In the genomic region with DNA sequence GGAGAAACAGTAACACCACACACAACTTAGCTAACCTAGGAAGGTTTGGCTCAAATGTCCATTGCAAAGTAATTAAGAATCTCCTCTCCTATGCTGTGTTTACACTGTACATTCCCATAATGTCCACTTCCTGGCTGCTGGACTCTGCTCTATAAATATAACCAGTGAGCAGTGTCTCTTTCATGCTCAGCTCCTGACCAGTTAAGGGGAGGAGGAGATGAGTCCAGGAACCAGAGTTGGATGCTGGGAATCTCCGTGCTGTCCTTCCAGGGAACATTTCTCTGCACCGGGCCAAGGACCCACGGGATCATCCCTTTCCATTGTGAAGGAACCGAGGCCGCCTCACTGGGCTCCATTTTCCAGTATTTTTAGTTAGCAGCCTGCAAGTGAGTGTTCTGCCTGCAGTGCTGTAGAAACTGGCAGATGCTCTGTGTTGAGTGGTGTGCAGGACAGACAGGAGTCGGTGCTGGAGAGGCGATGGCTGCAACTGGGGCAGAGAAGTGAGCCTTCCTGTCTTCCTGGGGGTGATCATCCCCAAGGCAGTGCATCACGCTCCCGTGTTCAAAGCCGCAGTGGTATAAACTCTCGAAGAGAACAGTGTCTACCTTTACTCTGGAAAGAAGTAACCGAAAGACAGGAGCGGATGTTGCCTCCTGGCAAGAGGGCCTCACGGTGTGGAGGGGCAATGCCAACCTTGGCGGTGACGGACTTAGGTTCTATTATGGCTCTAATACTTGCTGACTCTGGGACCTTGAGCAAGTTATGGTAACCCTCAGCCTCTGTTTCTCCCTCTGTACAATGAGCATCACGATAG, we compare ENCODE assay signal across 1 cellular context.
A peak's percentile ranks its signal among the peaks of the same experiment; 100 is the strongest.
TF ChIP-seq lines count a peak whose summit lies in the region.

No MANE protein-coding gene starts in this region.

TF ChIP-seq in HepG2, 621 proteins besides CTCF, POLR2A, EP300 and RAD21 (continued from another document and continues in another):
- TF ChIP-seq, protein P1, sequence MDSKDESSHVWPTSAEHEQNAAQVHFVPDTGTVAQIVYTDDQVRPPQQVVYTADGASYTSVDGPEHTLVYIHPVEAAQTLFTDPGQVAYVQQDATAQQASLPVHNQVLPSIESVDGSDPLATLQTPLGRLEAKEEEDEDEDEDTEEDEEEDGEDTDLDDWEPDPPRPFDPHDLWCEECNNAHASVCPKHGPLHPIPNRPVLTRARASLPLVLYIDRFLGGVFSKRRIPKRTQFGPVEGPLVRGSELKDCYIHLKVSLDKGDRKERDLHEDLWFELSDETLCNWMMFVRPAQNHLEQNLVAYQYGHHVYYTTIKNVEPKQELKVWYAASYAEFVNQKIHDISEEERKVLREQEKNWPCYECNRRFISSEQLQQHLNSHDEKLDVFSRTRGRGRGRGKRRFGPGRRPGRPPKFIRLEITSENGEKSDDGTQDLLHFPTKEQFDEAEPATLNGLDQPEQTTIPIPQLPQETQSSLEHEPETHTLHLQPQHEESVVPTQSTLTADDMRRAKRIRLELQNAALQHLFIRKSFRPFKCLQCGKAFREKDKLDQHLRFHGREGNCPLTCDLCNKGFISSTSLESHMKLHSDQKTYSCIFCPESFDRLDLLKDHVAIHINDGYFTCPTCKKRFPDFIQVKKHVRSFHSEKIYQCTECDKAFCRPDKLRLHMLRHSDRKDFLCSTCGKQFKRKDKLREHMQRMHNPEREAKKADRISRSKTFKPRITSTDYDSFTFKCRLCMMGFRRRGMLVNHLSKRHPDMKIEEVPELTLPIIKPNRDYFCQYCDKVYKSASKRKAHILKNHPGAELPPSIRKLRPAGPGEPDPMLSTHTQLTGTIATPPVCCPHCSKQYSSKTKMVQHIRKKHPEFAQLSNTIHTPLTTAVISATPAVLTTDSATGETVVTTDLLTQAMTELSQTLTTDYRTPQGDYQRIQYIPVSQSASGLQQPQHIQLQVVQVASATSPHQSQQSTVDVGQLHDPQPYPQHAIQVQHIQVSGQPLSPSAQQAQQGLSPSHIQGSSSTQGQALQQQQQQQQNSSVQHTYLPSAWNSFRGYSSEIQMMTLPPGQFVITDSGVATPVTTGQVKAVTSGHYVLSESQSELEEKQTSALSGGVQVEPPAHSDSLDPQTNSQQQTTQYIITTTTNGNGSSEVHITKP (CRISPR knock-in tag; IDR thresholded peaks at IDR 0.05; ENCODE audit: low read depth), result no peak
- TF ChIP-seq, protein P2, sequence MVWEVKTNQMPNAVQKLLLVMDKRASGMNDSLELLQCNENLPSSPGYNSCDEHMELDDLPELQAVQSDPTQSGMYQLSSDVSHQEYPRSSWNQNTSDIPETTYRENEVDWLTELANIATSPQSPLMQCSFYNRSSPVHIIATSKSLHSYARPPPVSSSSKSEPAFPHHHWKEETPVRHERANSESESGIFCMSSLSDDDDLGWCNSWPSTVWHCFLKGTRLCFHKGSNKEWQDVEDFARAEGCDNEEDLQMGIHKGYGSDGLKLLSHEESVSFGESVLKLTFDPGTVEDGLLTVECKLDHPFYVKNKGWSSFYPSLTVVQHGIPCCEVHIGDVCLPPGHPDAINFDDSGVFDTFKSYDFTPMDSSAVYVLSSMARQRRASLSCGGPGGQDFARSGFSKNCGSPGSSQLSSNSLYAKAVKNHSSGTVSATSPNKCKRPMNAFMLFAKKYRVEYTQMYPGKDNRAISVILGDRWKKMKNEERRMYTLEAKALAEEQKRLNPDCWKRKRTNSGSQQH (CRISPR knock-in tag; IDR thresholded peaks at IDR 0.05; ENCODE audit: low read depth), result no peak
- TF ChIP-seq ZNF614 (CRISPR knock-in tag; IDR thresholded peaks at IDR 0.05; ENCODE audit: borderline replicate concordance) (peak; percentile 80; the same call in 1 of the 2 replicates), ZKSCAN1 (IDR thresholded peaks at IDR 0.05; ENCODE audit: low read length) (no peak), LCORL (IDR thresholded peaks at IDR 0.05) (no peak), LCORL (CRISPR knock-in tag; IDR thresholded peaks at IDR 0.05) (peak; percentile 58; the same call in 1 of the 2 replicates), HNF4G (IDR thresholded peaks at IDR 0.05; ENCODE audit: borderline replicate concordance, low read depth, low read length) (peak; percentile 85), HNF4G (CRISPR knock-in tag; IDR thresholded peaks at IDR 0.05; ENCODE audit: borderline replicate concordance, low read depth) (no peak), ZNF441 (CRISPR knock-in tag; IDR thresholded peaks at IDR 0.05; ENCODE audit: borderline replicate concordance) (0 out of 2 replicates have a peak, but pooled peaks have one; percentile 43), ONECUT2 (CRISPR knock-in tag; IDR thresholded peaks at IDR 0.05) (no peak), MAFG (CRISPR knock-in tag; IDR thresholded peaks at IDR 0.05) (no peak), MBNL3 (CRISPR knock-in tag; conservative IDR thresholded peaks at IDR 0.05) (no peak), GABPA (IDR thresholded peaks at IDR 0.05; ENCODE audit: low read depth, low read length) (no peak), GABPA (CRISPR knock-in tag; IDR thresholded peaks at IDR 0.05; ENCODE audit: low read depth) (peak; percentile 77), RBM39 (IDR thresholded peaks at IDR 0.05; ENCODE audit: low read depth, low read length, poor library complexity, severe bottlenecking) (no peak), ZNF674 (CRISPR knock-in tag; IDR thresholded peaks at IDR 0.05; ENCODE audit: low read depth) (no peak), ZNF260 (CRISPR knock-in tag; IDR thresholded peaks at IDR 0.05; ENCODE audit: borderline replicate concordance, low read depth) (no peak), ZFP36L1 (CRISPR knock-in tag; IDR thresholded peaks at IDR 0.05) (peak; percentile 66; the same call in 1 of the 2 replicates), FOXJ3 (CRISPR knock-in tag; IDR thresholded peaks at IDR 0.05; ENCODE audit: borderline replicate concordance) (peak; percentile 50; the same call in 1 of the 2 replicates), ASH2L (IDR thresholded peaks at IDR 0.05; ENCODE audit: insufficient read length, low read depth, low read length) (peak; percentile 64), ZNF343 (CRISPR knock-in tag; IDR thresholded peaks at IDR 0.05) (no peak), TAF15 (IDR thresholded peaks at IDR 0.05; ENCODE audit: low read depth, low read length, poor library complexity, severe bottlenecking) (no peak), ZNF264 (CRISPR knock-in tag; IDR thresholded peaks at IDR 0.05) (peak; percentile 78; the same call in 1 of the 2 replicates)
- TF ChIP-seq, protein P3, sequence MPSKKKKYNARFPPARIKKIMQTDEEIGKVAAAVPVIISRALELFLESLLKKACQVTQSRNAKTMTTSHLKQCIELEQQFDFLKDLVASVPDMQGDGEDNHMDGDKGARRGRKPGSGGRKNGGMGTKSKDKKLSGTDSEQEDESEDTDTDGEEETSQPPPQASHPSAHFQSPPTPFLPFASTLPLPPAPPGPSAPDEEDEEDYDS (CRISPR knock-in tag; IDR thresholded peaks at IDR 0.05), result peak; percentile 82
- TF ChIP-seq, protein P4, sequence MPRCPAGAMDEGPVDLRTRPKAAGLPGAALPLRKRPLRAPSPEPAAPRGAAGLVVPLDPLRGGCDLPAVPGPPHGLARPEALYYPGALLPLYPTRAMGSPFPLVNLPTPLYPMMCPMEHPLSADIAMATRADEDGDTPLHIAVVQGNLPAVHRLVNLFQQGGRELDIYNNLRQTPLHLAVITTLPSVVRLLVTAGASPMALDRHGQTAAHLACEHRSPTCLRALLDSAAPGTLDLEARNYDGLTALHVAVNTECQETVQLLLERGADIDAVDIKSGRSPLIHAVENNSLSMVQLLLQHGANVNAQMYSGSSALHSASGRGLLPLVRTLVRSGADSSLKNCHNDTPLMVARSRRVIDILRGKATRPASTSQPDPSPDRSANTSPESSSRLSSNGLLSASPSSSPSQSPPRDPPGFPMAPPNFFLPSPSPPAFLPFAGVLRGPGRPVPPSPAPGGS (CRISPR knock-in tag; IDR thresholded peaks at IDR 0.05), result 0 out of 2 replicates have a peak, but pooled peaks have one; percentile 69
- TF ChIP-seq, protein P5, sequence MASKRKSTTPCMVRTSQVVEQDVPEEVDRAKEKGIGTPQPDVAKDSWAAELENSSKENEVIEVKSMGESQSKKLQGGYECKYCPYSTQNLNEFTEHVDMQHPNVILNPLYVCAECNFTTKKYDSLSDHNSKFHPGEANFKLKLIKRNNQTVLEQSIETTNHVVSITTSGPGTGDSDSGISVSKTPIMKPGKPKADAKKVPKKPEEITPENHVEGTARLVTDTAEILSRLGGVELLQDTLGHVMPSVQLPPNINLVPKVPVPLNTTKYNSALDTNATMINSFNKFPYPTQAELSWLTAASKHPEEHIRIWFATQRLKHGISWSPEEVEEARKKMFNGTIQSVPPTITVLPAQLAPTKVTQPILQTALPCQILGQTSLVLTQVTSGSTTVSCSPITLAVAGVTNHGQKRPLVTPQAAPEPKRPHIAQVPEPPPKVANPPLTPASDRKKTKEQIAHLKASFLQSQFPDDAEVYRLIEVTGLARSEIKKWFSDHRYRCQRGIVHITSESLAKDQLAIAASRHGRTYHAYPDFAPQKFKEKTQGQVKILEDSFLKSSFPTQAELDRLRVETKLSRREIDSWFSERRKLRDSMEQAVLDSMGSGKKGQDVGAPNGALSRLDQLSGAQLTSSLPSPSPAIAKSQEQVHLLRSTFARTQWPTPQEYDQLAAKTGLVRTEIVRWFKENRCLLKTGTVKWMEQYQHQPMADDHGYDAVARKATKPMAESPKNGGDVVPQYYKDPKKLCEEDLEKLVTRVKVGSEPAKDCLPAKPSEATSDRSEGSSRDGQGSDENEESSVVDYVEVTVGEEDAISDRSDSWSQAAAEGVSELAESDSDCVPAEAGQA (IDR thresholded peaks at IDR 0.05; ENCODE audit: low read depth), result 0 out of 2 replicates have a peak, but pooled peaks have one; percentile 27
- TF ChIP-seq, protein P5 (CRISPR knock-in tag; IDR thresholded peaks at IDR 0.05; ENCODE audit: borderline replicate concordance), result no peak
- TF ChIP-seq, protein P6, sequence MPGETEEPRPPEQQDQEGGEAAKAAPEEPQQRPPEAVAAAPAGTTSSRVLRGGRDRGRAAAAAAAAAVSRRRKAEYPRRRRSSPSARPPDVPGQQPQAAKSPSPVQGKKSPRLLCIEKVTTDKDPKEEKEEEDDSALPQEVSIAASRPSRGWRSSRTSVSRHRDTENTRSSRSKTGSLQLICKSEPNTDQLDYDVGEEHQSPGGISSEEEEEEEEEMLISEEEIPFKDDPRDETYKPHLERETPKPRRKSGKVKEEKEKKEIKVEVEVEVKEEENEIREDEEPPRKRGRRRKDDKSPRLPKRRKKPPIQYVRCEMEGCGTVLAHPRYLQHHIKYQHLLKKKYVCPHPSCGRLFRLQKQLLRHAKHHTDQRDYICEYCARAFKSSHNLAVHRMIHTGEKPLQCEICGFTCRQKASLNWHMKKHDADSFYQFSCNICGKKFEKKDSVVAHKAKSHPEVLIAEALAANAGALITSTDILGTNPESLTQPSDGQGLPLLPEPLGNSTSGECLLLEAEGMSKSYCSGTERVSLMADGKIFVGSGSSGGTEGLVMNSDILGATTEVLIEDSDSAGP (CRISPR knock-in tag; IDR thresholded peaks at IDR 0.05; ENCODE audit: borderline replicate concordance), result no peak; the same call in 1 of the 2 replicates
- TF ChIP-seq, protein P7, sequence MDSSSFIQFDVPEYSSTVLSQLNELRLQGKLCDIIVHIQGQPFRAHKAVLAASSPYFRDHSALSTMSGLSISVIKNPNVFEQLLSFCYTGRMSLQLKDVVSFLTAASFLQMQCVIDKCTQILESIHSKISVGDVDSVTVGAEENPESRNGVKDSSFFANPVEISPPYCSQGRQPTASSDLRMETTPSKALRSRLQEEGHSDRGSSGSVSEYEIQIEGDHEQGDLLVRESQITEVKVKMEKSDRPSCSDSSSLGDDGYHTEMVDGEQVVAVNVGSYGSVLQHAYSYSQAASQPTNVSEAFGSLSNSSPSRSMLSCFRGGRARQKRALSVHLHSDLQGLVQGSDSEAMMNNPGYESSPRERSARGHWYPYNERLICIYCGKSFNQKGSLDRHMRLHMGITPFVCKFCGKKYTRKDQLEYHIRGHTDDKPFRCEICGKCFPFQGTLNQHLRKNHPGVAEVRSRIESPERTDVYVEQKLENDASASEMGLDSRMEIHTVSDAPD (CRISPR knock-in tag; IDR thresholded peaks at IDR 0.05), result peak; percentile 51; the same call in 1 of the 2 replicates
- TF ChIP-seq, protein P8, sequence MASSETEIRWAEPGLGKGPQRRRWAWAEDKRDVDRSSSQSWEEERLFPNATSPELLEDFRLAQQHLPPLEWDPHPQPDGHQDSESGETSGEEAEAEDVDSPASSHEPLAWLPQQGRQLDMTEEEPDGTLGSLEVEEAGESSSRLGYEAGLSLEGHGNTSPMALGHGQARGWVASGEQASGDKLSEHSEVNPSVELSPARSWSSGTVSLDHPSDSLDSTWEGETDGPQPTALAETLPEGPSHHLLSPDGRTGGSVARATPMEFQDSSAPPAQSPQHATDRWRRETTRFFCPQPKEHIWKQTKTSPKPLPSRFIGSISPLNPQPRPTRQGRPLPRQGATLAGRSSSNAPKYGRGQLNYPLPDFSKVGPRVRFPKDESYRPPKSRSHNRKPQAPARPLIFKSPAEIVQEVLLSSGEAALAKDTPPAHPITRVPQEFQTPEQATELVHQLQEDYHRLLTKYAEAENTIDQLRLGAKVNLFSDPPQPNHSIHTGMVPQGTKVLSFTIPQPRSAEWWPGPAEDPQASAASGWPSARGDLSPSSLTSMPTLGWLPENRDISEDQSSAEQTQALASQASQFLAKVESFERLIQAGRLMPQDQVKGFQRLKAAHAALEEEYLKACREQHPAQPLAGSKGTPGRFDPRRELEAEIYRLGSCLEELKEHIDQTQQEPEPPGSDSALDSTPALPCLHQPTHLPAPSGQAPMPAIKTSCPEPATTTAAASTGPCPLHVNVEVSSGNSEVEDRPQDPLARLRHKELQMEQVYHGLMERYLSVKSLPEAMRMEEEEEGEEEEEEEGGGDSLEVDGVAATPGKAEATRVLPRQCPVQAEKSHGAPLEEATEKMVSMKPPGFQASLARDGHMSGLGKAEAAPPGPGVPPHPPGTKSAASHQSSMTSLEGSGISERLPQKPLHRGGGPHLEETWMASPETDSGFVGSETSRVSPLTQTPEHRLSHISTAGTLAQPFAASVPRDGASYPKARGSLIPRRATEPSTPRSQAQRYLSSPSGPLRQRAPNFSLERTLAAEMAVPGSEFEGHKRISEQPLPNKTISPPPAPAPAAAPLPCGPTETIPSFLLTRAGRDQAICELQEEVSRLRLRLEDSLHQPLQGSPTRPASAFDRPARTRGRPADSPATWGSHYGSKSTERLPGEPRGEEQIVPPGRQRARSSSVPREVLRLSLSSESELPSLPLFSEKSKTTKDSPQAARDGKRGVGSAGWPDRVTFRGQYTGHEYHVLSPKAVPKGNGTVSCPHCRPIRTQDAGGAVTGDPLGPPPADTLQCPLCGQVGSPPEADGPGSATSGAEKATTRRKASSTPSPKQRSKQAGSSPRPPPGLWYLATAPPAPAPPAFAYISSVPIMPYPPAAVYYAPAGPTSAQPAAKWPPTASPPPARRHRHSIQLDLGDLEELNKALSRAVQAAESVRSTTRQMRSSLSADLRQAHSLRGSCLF (CRISPR knock-in tag; IDR thresholded peaks at IDR 0.05; ENCODE audit: borderline replicate concordance), result no peak
